9 cellular contexts compared by ENCODE assay signal in the genomic region with DNA sequence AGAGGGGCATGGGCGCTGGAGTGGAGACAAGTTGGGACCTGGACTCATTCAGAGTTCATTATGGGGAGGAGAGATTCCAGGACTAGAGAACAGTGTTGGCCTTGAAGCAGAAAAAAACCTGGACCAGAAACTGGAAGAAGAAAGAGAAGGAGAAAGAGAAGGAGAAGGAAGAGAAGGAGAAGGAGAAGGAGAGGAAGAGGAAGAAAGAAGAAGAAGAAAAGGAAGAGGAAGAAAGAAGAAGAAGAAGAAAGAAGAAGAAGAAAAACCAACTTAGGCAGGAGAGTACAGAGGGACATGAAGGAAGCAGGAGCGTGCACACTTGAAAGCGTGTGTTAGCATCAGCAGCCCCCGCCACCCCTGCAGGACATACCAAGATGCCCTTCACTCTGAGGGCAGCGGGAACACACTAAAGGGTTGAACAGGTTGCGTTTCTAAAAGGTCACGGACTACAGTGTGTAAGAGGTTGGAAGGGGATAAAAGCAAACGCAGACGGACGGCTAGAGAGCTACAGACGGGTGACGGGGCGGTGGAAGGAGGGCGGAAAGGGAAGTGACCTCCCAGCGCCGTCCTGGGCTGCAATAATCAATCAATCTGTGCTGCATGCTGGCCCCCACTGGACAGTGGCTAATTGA.
DNase-seq lines count a peak whose midpoint lies in the region; ATAC-seq and TF ChIP-seq lines count a peak whose summit lies in the region.
"Had no signal": no experiment of that assay in that cellular context is flagged by ENCODE, and none has a peak within 500 bp of the region (broad histone marks: within the 10 kb centered on the region; RNA-seq: fewer than 3 reads in every experiment).

No MANE protein-coding gene starts in this region.

- no peak for DNase-seq in CD8-positive, alpha-beta T cell
- DNase-seq in MCF 10A (ENCODE audit: unreplicated experiment) (no peak), naive B cell (no peak), NCI-H82 treated with DMSO at 0.1 percent for 48 hours (lab: John Stamatoyannopoulos, UW; ENCODE audit: unreplicated experiment) (no peak), CD1c-positive myeloid dendritic cell (ENCODE audit: extremely low spot score) (no peak), NCI-H524 treated with DMSO at 0.1 percent for 48 hours (lab: John Stamatoyannopoulos, UW) (no peak), NCI-H1048 (lab: John Stamatoyannopoulos, UW) (no peak)
- DNase-seq: KG1 had no signal

- intact Hi-C loops in CD8-positive, alpha-beta T cell (cut with DNase I, micrococcal nuclease): no loop called here
- intact Hi-C loops in MCF 10A (cut with micrococcal nuclease): loop anchor here (2.0 to 5.0 kb wide), 3 partner anchors 116 to 1313 kb away; no protein-coding TSS in a partner anchor

- H3K4me3 ChIP-seq in CD8-positive, alpha-beta T cell (ENCODE audit: low read depth, low read length): no peak overlapping the region

- H3K4me3 Mint-ChIP-seq in CD8-positive, alpha-beta T cell: peak overlapping the region; percentile 23
- peak overlapping the region; percentile 64 for H3K4me3 Mint-ChIP-seq in MCF 10A (ENCODE audit: unreplicated experiment)
- H3K4me3 Mint-ChIP-seq in naive B cell: peak overlapping the region in 5 of 8 donors; percentile 10 to 63 (median 55)

- peaks cover 6% of the 10 kb centered on the region for H3K9me3 Mint-ChIP-seq in CD8-positive, alpha-beta T cell
- H3K9me3 Mint-ChIP-seq in MCF 10A (ENCODE audit: unreplicated experiment) (no peaks in the 10 kb centered on the region), naive B cell (peaks cover 2 to 11% (median 9%) of the 10 kb centered on the region in 7 donors)

- H3K9me3 ChIP-seq in CD8-positive, alpha-beta T cell (ENCODE audit: low read length): no peaks in the 10 kb centered on the region

- no peaks in the 10 kb centered on the region for H3K4me1 ChIP-seq in CD8-positive, alpha-beta T cell (ENCODE audit: insufficient read depth, low read length)

- no peaks in the 10 kb centered on the region for H3K27me3 ChIP-seq in CD8-positive, alpha-beta T cell (ENCODE audit: insufficient read depth, low read length)

- H3K36me3 ChIP-seq in CD8-positive, alpha-beta T cell (ENCODE audit: insufficient read depth, low read length): no peaks in the 10 kb centered on the region

- ATAC-seq in CD8-positive, alpha-beta T cell: no peak
- peak; percentile 30 for ATAC-seq in HG02759 (IDR thresholded peaks at IDR 0.05; ENCODE audit: unreplicated experiment)
- no peak for ATAC-seq in naive B cell (ENCODE audit: low read depth in 2 of 2)

- no peak overlapping the region for H3K27ac Mint-ChIP-seq in CD8-positive, alpha-beta T cell
- H3K27ac Mint-ChIP-seq in MCF 10A (ENCODE audit: low read depth, unreplicated experiment): no peak overlapping the region
- H3K27ac Mint-ChIP-seq in naive B cell: peak overlapping the region in 1 of 6 donors; percentile 61

- H3K27me3 Mint-ChIP-seq in CD8-positive, alpha-beta T cell (ENCODE audit: low read depth): peaks cover 19% of the 10 kb centered on the region
- H3K27me3 Mint-ChIP-seq in MCF 10A (ENCODE audit: insufficient read depth, unreplicated experiment) (peaks cover 86% of the 10 kb centered on the region), naive B cell (peaks cover 34 to 46% (median 44%) of the 10 kb centered on the region in 3 donors)

- no TSS peak for BruUV-seq in MCF 10A (replicated peaks; lab: Mats Ljungman, UMichigan)

- H3K4me1 Mint-ChIP-seq in CD8-positive, alpha-beta T cell (ENCODE audit: low read depth): peaks cover 11% of the 10 kb centered on the region
- H3K4me1 Mint-ChIP-seq in MCF 10A (ENCODE audit: insufficient read depth, unreplicated experiment) (peaks cover 9% of the 10 kb centered on the region), naive B cell (peaks cover 10 to 18% (median 11%) of the 10 kb centered on the region in 3 donors)

- CTCF ChIA-PET in CD8-positive, alpha-beta T cell (lab: Charles Lee): no interaction called here
- CTCF ChIA-PET in MCF 10A (lab: Yijun Ruan, JAX): interaction anchor here (0.5 to 1.1 kb wide), 8 partner anchors 44 to 1491 kb away, joined by 3 read pairs; no protein-coding TSS in a partner anchor

- no peak overlapping the region for H3K27ac ChIP-seq in CD8-positive, alpha-beta T cell (ENCODE audit: low read depth, low read length)

- no peak for TF ChIP-seq CTCF in CD8-positive, alpha-beta T cell (IDR thresholded peaks at IDR 0.05)
- no peak for TF ChIP-seq CTCF in MCF 10A (IDR thresholded peaks at IDR 0.05; ENCODE audit: unreplicated experiment)

- H3K36me3 Mint-ChIP-seq in CD8-positive, alpha-beta T cell: no peaks in the 10 kb centered on the region
- no peaks in the 10 kb centered on the region for H3K36me3 Mint-ChIP-seq in MCF 10A (ENCODE audit: insufficient read depth, unreplicated experiment)
- H3K36me3 Mint-ChIP-seq in naive B cell: peaks cover 0 to 11% of the 10 kb centered on the region in 2 donors

- POLR2A ChIA-PET in CD8-positive, alpha-beta T cell (lab: Charles Lee): no interaction called here
- POLR2A ChIA-PET in MCF 10A (lab: Yijun Ruan, JAX): interaction anchor here (0.5 kb wide), 1 partner anchor 933 kb away, joined by 3 read pairs; no protein-coding TSS in a partner anchor
